8 cellular contexts compared by ENCODE assay signal in the genomic region with DNA sequence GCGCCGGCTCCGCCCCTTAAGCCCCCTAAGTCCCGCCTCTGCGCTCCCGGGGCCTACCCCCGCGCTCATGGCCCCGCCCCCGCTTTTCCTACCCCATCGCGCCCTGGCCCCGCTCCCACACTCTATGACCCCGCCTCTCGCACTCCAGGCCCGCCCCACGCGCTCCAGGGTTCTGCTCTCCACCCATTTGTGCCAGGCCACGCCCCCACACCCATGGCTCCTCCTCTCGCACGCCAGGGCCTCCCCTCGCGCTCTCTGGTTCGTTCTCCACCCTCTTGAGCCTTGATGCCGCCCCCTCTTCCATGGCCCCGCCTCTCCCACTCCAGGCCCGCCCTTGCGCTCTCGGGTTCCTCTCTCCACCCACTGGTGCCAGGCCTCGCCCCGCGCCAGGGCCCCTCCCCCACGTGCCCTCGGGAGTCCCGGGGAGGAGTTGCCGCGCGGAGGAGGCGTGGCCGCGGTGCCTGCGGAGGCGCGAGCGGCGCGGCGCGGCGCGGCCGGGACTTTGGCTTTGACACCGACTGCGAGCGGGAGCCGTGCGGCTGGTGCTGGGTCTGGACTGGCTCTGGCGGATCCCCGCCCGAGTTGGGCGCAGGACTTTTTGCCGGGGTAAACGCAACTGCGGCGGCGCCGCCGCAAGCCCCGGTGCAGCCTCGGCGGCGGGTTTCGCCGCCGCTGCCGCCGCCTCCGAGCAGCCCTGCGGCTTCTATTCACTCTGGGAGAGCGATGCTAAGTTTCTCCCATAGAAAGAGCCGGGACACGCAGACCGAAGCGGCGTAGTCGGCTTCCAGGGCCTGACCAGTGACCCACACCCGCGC. TPM values are rescaled to one million over a fixed set of nuclear protein-coding genes. Genes with fewer than 3 reads are reported as not detected.
DNase-seq lines count a peak whose midpoint lies in the region; ATAC-seq and TF ChIP-seq lines count a peak whose summit lies in the region.

A gene (plus strand): TSS at position 499 of the 815 bp plus-strand sequence. CDS start 1,071 bp downstream, outside the sequence.

- peak within 1 kb of the TSS; percentile 62 to 77 for H3K27ac ChIP-seq in ovary
- H3K27ac ChIP-seq in thymus (ENCODE audit: low read depth) = no peak within 1 kb of the TSS

- TF ChIP-seq EP300 in ovary (IDR thresholded peaks at IDR 0.05) = no peak

- H3K9me3 ChIP-seq in ovary = no peaks in the 10 kb centered on the region
- H3K9me3 ChIP-seq in thymus (ENCODE audit: control insufficient read depth) = no peaks in the 10 kb centered on the region

- DNase-seq in GM12864 (ENCODE audit: low read depth) (peak; percentile 85), NCI-H128 (lab: John Stamatoyannopoulos, UW; ENCODE audit: unreplicated experiment) (peak; percentile 97), SW 1271 (lab: John Stamatoyannopoulos, UW) (peak; percentile 91 to 95), Right ventricle myocardium inferior (ENCODE audit: missing footprints) (peak; percentile 100), ovary (peak; percentile 100)
- DNase-seq in activated naive CD8-positive, alpha-beta T cell treated with anti-CD3 and anti-CD28 coated beads, Interleukin-2, amount 50 U/mL, for 16 hours (ENCODE audit: low read depth, low spot score) = peak; percentile 99

- peaks cover 23% of the 10 kb centered on the region for H3K4me1 ChIP-seq in ovary (ENCODE audit: insufficient read depth)
- H3K4me1 ChIP-seq in thymus (ENCODE audit: control insufficient read depth, insufficient read depth, low read length) = peaks cover 23% of the 10 kb centered on the region

- ATAC-seq in HG02759 (IDR thresholded peaks at IDR 0.05; ENCODE audit: unreplicated experiment) = peak; percentile 95
- ATAC-seq in Right ventricle myocardium inferior = peak; percentile 98

- intact Hi-C loops in Right ventricle myocardium inferior (cut with DNase I) (loop anchor here (1.0 to 5.0 kb wide), 3 partner anchors 24 to 166 kb away; no protein-coding TSS in a partner anchor), ovary (cut with DNase I) (loop anchor here in 2 of 4 donors (5.0 to 10.0 kb wide), 2 partner anchors 132 to 134 kb away; no protein-coding TSS in a partner anchor)

- TF ChIP-seq CTCF in GM12864 (IDR thresholded peaks at IDR 0.05; ENCODE audit: low read depth, low read length, missing control alignments) = no peak
- TF ChIP-seq CTCF in ovary (IDR thresholded peaks at IDR 0.05) = no peak

- no peaks in the 10 kb centered on the region for H3K27me3 ChIP-seq in ovary
- no peaks in the 10 kb centered on the region for H3K27me3 ChIP-seq in thymus (ENCODE audit: control insufficient read depth, insufficient read depth)

- H3K4me3 ChIP-seq in GM12864 (ENCODE audit: low read depth, low read length) = peak within 1 kb of the TSS; percentile 62
- H3K4me3 ChIP-seq in ovary = peak within 1 kb of the TSS; percentile 90
- H3K4me3 ChIP-seq in thymus (ENCODE audit: low read length) = peak within 1 kb of the TSS; percentile 75

- H3K36me3 ChIP-seq in ovary (no peaks in the 10 kb centered on the region), thymus (ENCODE audit: control insufficient read depth, insufficient read depth) (no peaks in the 10 kb centered on the region)

- TF ChIP-seq POLR2A in ovary (IDR thresholded peaks at IDR 0.05) = peak; percentile 46

- 0 to 1% (median 0%) methylated on average over 52 to 88 of the region's 88 CpGs for WGBS in ovary, 3 donors
- WGBS in thymus = under 1% methylated on average over 88 of the region's 88 CpGs

RNA-seq across cellular contexts. Expression of the gene that starts here (rescaled TPM):
- 11.5 TPM for total RNA-seq in Right ventricle myocardium inferior
- total RNA-seq in ovary = 10 to 100 TPM in 4 of 7 donors, 1 to 10 TPM in 3; 5.6 to 15.8 (median 10.7) TPM
- polyA plus RNA-seq in ovary = 10 to 100 TPM; 11.5 to 16.6 TPM
- 16.9 TPM for polyA plus RNA-seq in thymus
